1 cellular context compared by ENCODE assay signal in genomic region chr9:99074902-99075245, GRCh38.
TF ChIP-seq lines count a peak whose summit lies in the region.

No MANE protein-coding gene starts in this region.

TF ChIP-seq in SK-N-SH treated with all-trans-retinoic acid at 6 μM for 48 hours, 23 proteins besides CTCF, POLR2A, EP300 and RAD21 (continued from another document):
- TF ChIP-seq PATZ1 (CRISPR knock-in tag; IDR thresholded peaks at IDR 0.05; ENCODE audit: borderline replicate concordance) (no peak), ZNF70 (CRISPR knock-in tag; IDR thresholded peaks at IDR 0.05) (no peak), ZC3H10 (CRISPR knock-in tag; IDR thresholded peaks at IDR 0.05) (no peak), CSRNP3 (CRISPR knock-in tag; IDR thresholded peaks at IDR 0.05) (no peak), ZFP30 (CRISPR knock-in tag; IDR thresholded peaks at IDR 0.05) (no peak)
